ENCODE assay signal across 8 cellular contexts in the genomic region with DNA sequence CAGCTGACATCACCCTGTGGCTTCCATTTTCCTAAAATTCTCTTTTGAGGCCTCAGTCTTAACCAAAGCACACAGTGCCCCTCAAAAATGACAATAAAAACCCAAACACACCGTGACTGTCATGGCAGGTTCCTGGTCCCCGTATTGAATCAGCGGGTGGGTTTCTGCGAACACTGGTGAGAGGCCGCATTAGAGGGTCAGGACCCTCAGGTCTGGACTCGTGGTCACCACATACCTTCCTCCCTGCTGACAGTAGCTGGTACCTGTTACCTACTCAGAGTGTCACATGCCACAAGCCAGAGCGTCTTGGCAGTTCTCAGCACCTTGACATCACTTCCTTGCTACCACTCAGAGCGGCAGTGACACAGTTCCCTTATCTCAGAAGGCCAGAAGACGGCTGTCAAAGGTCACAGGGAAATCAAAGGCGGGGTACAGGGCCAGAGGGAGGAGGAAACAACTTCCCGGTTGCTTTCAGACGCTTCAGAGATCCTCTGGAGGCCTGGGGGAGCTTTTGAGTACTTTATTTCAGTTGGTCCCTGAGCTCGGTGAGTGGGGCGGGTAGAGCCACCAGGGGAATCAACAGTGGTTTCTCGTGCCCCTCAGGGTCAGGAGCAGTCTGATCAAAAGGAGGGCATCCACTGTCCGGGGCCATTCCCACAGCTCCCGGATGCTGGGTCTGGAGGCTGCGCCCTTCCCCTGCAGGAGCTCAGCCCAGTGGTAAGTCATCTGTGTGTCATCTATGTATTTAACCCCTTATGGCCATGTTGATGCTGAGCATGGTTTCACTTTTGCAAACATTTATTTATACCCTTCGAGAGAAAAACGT. TPM values are rescaled to one million over a fixed set of nuclear protein-coding genes. Genes with fewer than 3 reads are reported as not detected.
A peak's percentile ranks its signal among the peaks of the same experiment; 100 is the strongest.
DNase-seq lines count a peak whose midpoint lies in the region; ATAC-seq and TF ChIP-seq lines count a peak whose summit lies in the region.

A gene (minus strand): TSS at position 281 of the 826 bp plus-strand sequence.
A gene with protein sequence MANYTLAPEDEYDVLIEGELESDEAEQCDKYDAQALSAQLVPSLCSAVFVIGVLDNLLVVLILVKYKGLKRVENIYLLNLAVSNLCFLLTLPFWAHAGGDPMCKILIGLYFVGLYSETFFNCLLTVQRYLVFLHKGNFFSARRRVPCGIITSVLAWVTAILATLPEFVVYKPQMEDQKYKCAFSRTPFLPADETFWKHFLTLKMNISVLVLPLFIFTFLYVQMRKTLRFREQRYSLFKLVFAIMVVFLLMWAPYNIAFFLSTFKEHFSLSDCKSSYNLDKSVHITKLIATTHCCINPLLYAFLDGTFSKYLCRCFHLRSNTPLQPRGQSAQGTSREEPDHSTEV (plus strand): TSS at position 474 of the 826 bp plus-strand sequence. CDS start 821 bp downstream, outside the sequence.

- no peaks in the 10 kb centered on the region for H3K36me3 Mint-ChIP-seq in naive thymus-derived CD8-positive, alpha-beta T cell

- H3K36me3 ChIP-seq in thoracic aorta (no peaks in the 10 kb centered on the region), HAP-1 (replicated peaks) (no peaks in the 10 kb centered on the region)

- H3K4me3 Mint-ChIP-seq in naive thymus-derived CD8-positive, alpha-beta T cell = peak within 1 kb of the TSS; percentile 81 to 90 (median 86)

- peak within 1 kb of the TSS in 1 of 2 donors; percentile 70 for H3K27ac ChIP-seq in thoracic aorta

- ATAC-seq in HG03442 (IDR thresholded peaks at IDR 0.05; ENCODE audit: unreplicated experiment) (peak; percentile 42), thoracic aorta (ENCODE audit: insufficient number of reproducible peaks, low FRiP score, low read depth) (no peak)
- ATAC-seq in naive thymus-derived CD8-positive, alpha-beta T cell = peak; percentile 74 to 90

- in situ Hi-C loops in HAP-1 (cut with MboI; ENCODE audit: low sequenced_read_pairs) = no loop called here

- H3K27ac Mint-ChIP-seq in naive thymus-derived CD8-positive, alpha-beta T cell = peak within 1 kb of the TSS; percentile 82 to 96 (median 92)

- H3K4me1 ChIP-seq in thoracic aorta (ENCODE audit: control insufficient read depth in 1 of 2, low read depth in 2 of 2) (peaks cover 8 to 20% of the 10 kb centered on the region in 2 donors), HAP-1 (no peaks in the 10 kb centered on the region)

- no peak within 1 kb of the TSS for H3K4me3 ChIP-seq in epithelial cell of esophagus (ENCODE audit: low read length)
- peak within 1 kb of the TSS; percentile 62 for H3K4me3 ChIP-seq in thoracic aorta
- H3K4me3 ChIP-seq in HAP-1 = no peak within 1 kb of the TSS

- no peaks in the 10 kb centered on the region for H3K9me3 ChIP-seq in thoracic aorta
- no peaks in the 10 kb centered on the region for H3K9me3 ChIP-seq in HAP-1

- H3K27me3 ChIP-seq in thoracic aorta (replicated peaks; ENCODE audit: insufficient read depth) (no peaks in the 10 kb centered on the region), HAP-1 (ENCODE audit: low read depth) (peaks cover 15% of the 10 kb centered on the region)

- TF ChIP-seq CTCF in epithelial cell of esophagus (IDR thresholded peaks at IDR 0.05; ENCODE audit: insufficient read depth, low read depth, low read length, missing control alignments) (no peak), thoracic aorta (IDR thresholded peaks at IDR 0.05) (no peak)

- peaks cover 25 to 57% (median 38%) of the 10 kb centered on the region in 4 donors for H3K4me1 Mint-ChIP-seq in naive thymus-derived CD8-positive, alpha-beta T cell

- DNase-seq in 8988T (peak; percentile 43), epithelial cell of esophagus (ENCODE audit: low read depth) (peak; percentile 27), thoracic aorta (ENCODE audit: low spot score) (no peak), HAP-1 (ENCODE audit: low spot score in 2 of 2) (no peak), NAMALWA (ENCODE audit: low spot score) (no peak)
- DNase-seq in activated CD4-positive, CD25-positive, alpha-beta regulatory T cell treated with anti-CD3 and anti-CD28 coated beads, Interleukin-2, amount 50 U/mL, for 72 hours = peak; percentile 56
- DNase-seq in naive thymus-derived CD8-positive, alpha-beta T cell = peak in 9 of 10 donors; percentile 2 to 68 (median 39)

- peaks cover 0 to 4% (median 1%) of the 10 kb centered on the region in 5 donors for H3K27me3 Mint-ChIP-seq in naive thymus-derived CD8-positive, alpha-beta T cell

- POLR2A ChIA-PET in naive thymus-derived CD8-positive, alpha-beta T cell (lab: Charles Lee) = interaction anchor here (0.8 to 0.9 kb wide), 2 partner anchors 14 to 18 kb away, joined by 3 to 6 read pairs; no protein-coding TSS in a partner anchor

- peaks cover 0 to 3% (median 0%) of the 10 kb centered on the region in 9 donors for H3K9me3 Mint-ChIP-seq in naive thymus-derived CD8-positive, alpha-beta T cell

RNA-seq across cellular contexts. Expression of the second gene that starts in this region (rescaled TPM):
- total RNA-seq in naive thymus-derived CD8-positive, alpha-beta T cell = 1 to 10 TPM; 1.5 to 2.8 TPM
- polyA plus RNA-seq in naive thymus-derived CD8-positive, alpha-beta T cell = 1 to 10 TPM in 2 of 3 donors, not detected in 1; 1.1 to 1.2 TPM
- 1 to 10 TPM in 1 of 2 donors, under 1 TPM in 1; 0.41 to 4.4 TPM for total RNA-seq in thoracic aorta

Comparison
In these comparisons a context has a peak if more than half of its experiments do, and no peak if none do; other contexts are left out.
1. DNase-seq: peak in 8988T (single experiment), activated CD4-positive, CD25-positive, alpha-beta regulatory T cell treated with anti-CD3 and anti-CD28 coated beads, Interleukin-2, amount 50 U/mL, for 72 hours (single experiment), epithelial cell of esophagus (single experiment) and naive thymus-derived CD8-positive, alpha-beta T cell (9 of 10); none in thoracic aorta (single experiment), HAP-1 (0 of 2) and NAMALWA (single experiment).